1 cellular context compared by ENCODE assay signal in the genomic region with DNA sequence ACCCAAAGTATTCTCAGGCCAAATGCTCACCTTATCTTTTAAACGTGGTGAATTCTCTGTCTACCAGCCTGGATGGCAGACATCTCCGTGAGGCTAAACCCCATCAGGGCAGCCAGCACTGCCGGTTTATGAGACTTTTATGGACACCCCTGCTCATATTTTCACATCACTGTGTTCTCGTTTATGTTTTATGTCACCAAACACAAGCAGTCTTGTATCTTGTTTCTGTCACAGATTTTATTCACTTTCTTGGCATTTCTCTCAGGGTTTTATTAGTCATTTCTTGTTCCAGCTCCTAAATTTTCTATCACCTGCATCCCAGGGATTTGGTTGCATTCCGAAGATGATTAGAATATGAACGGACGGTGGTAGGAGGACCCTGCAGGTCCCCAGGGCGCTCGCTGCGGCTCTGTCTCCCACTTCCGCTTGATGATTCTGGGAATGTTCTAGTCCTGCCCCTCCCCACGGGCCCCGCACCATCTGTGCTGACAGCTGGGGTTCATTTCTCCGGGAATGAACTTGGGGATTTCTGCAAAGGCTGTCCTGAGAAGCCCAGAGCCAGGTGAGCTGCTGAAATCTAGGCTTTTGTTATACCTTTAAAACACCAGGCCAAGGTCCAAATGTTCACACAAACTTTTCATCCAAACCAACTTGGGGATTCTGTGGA.
TF ChIP-seq lines count a peak whose summit lies in the region.

No MANE protein-coding gene starts in this region.

TF ChIP-seq in GM23338, 12 proteins besides CTCF, POLR2A, EP300 and RAD21:
- no peak for TF ChIP-seq EZH2phosphoT487 (IDR thresholded peaks at IDR 0.05; ENCODE audit: unreplicated experiment)
TF ChIP-seq in GM23338: peak in this region for 0.
